Comparison of ENCODE assay signal across 15 cellular contexts in the genomic region with DNA sequence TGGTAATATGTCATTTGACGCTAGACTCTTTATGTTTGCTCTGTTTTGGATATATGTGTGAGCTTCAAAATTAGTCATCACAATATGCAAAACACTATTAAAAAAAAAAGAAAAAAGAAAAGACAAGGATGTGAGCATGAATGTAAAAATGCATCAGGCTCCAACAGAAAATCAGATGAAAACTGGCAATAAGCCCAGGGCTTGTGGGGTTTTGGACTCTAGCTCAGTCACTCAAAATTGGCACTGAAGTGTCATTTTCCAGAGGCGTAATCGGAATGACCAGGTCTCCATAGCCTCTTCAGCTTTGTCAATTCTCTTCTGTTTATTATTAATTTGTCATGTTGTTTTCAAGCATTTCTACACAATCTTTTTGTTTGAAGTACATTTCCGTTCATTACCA.
DNase-seq lines count a peak whose midpoint lies in the region; ATAC-seq and TF ChIP-seq lines count a peak whose summit lies in the region.
"Had no signal": no experiment of that assay in that cellular context is flagged by ENCODE, and none has a peak within 500 bp of the region (broad histone marks: within the 10 kb centered on the region; RNA-seq: fewer than 3 reads in every experiment).

No MANE protein-coding gene starts in this region.

- DNase-seq in DMS79 treated with DMSO at 0.1 percent for 48 hours (lab: John Stamatoyannopoulos, UW): peak; percentile 8
- DNase-seq in HS-27A (ENCODE audit: low read depth): peak; percentile 12
- DNase-seq in NCI-H2029 treated with DMSO at 0.1 percent for 48 hours (lab: John Stamatoyannopoulos, UW): peak; percentile 59
- peak; percentile 44 for DNase-seq in cerebellum (ENCODE audit: low spot score)
- DNase-seq: DMS 273 treated with DMSO at 0.1 percent for 48 hours, EL, KG1, NCI-H1694, NCI-H2107, NCI-H226, NCI-H526 treated with DMSO at 0.1 percent for 48 hours, Right ventricle myocardium superior had no signal

- ATAC-seq in HG03135 (IDR thresholded peaks at IDR 0.05; ENCODE audit: unreplicated experiment) (no peak), HG02981 (IDR thresholded peaks at IDR 0.05; ENCODE audit: unreplicated experiment) (no peak), GM18505 (IDR thresholded peaks at IDR 0.05; ENCODE audit: unreplicated experiment) (no peak)

- TF ChIP-seq POLR2A in GM18505 (IDR thresholded peaks at IDR 0.05; ENCODE audit: borderline replicate concordance, extremely low read depth, insufficient read depth, insufficient read length): no peak

Comparison
In these comparisons a context has a peak if more than half of its experiments do, and no peak if none do; other contexts are left out.
1. DNase-seq: peak in every context shown above with its lines; median percentile 59 in NCI-H2029 treated with DMSO at 0.1 percent for 48 hours; 44 in cerebellum; 12 in HS-27A; 8 in DMS79 treated with DMSO at 0.1 percent for 48 hours.